In genomic region chr14:34502826-34503225, GRCh38 we compare ENCODE assay signal across 1 cellular context.
TF ChIP-seq lines count a peak whose summit lies in the region.

No MANE protein-coding gene starts in this region.

TF ChIP-seq in HepG2, 621 proteins besides CTCF, POLR2A, EP300 and RAD21:
- TF ChIP-seq NFE2L2 (IDR thresholded peaks at IDR 0.05; ENCODE audit: low read length) (no peak), ZNF576 (CRISPR knock-in tag; IDR thresholded peaks at IDR 0.05) (no peak), ZSCAN12 (CRISPR knock-in tag; IDR thresholded peaks at IDR 0.05) (no peak), ZNF318 (CRISPR knock-in tag; IDR thresholded peaks at IDR 0.05) (no peak), ZNF256 (CRISPR knock-in tag; conservative IDR thresholded peaks at IDR 0.05) (no peak), CREM (IDR thresholded peaks at IDR 0.05) (0 out of 2 replicates have a peak, but pooled peaks have one; percentile 25), CREM (CRISPR knock-in tag; IDR thresholded peaks at IDR 0.05) (no peak), NFATC3 (CRISPR knock-in tag; IDR thresholded peaks at IDR 0.05) (no peak)
